In the genomic region with DNA sequence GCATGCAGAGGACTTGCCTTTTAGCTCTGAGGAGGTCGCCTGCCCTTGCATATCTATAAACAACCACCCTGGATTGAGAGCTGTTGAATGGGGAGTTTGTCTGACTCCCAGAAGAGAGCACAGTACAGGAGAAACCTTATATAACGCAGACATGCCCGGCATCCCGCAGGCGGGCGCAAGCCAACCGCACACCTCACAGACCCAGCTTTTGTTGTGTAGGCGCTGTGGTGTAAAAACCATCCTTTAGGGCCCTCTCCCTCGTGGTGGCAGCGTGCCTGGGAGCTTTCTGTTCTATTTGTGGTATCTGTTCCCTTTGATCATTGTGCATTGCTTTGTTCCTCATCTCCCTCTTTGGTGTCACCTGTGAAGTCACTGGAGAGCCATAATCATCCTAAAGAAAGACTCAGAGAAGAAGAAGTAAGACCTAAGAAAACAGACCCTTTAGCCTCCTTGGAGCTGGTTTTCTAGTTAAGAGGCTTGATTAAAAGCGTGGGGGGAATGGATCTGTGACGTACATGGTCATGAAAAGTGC, we compare ENCODE assay signal across 11 cellular contexts.
DNase-seq lines count a peak whose midpoint lies in the region; ATAC-seq, FAIRE-seq and TF ChIP-seq lines count a peak whose summit lies in the region.
"Had no signal": no experiment of that assay in that cellular context is flagged by ENCODE, and none has a peak within 500 bp of the region (broad histone marks: within the 10 kb centered on the region; RNA-seq: fewer than 3 reads in every experiment).

No MANE protein-coding gene starts in this region.

- 77% methylated on average over 4 of the region's 12 CpGs for WGBS in HepG2 (ENCODE audit: low lambda C conversion rate)
- WGBS in right lobe of liver (ENCODE audit: insufficient coverage, low coverage, low lambda C conversion rate, missing lambda C conversion rate): 88% methylated on average over 6 of the region's 12 CpGs

- H4K20me1 ChIP-seq in HepG2 (ENCODE audit: insufficient read depth, low read length): no peaks in the 10 kb centered on the region
- no peaks in the 10 kb centered on the region for H4K20me1 ChIP-seq in neural progenitor cell (ENCODE audit: low read depth)

- peak overlapping the region; percentile 33 for H3K4me2 ChIP-seq in HepG2 (ENCODE audit: low read depth, low read length)
- H3K4me2 ChIP-seq in neural progenitor cell: no peak overlapping the region

- FAIRE-seq in HepG2 (lab: Jason Lieb, UNC): no peak
- FAIRE-seq: bronchial epithelial cell had no signal

- H3K9me3 ChIP-seq in HepG2 (ENCODE audit: low read length) (no peaks in the 10 kb centered on the region), right lobe of liver (no peaks in the 10 kb centered on the region), neural progenitor cell (ENCODE audit: low read depth) (no peaks in the 10 kb centered on the region), MG63 (no peaks in the 10 kb centered on the region)
- H3K9me3 ChIP-seq: BE2C had no signal

- H3K36me3 ChIP-seq in HepG2 (replicated peaks in 1 of 2; ENCODE audit: control insufficient read depth in 1 of 2, insufficient read depth in 2 of 2, low read length in 2 of 2) (no peaks in the 10 kb centered on the region), right lobe of liver (no peaks in the 10 kb centered on the region), neural progenitor cell (no peaks in the 10 kb centered on the region), MG63 (no peaks in the 10 kb centered on the region)
- H3K36me3 ChIP-seq: BE2C had no signal

- H3K27ac Mint-ChIP-seq in activated T-helper 17 cell treated with anti-CD3 and anti-CD28 coated beads, Interleukin-2, amount 50 U/mL, for 72 hours: peak overlapping the region; percentile 62
- H3K27ac Mint-ChIP-seq in nephron progenitor cell (peak overlapping the region; percentile 83), neural progenitor cell (no peak overlapping the region)

- H3K36me3 Mint-ChIP-seq in activated T-helper 17 cell treated with anti-CD3 and anti-CD28 coated beads, Interleukin-2, amount 50 U/mL, for 72 hours (ENCODE audit: low read depth): peaks cover 18% of the 10 kb centered on the region
- H3K36me3 Mint-ChIP-seq in nephron progenitor cell (ENCODE audit: low read depth) (no peaks in the 10 kb centered on the region), neural progenitor cell (peaks cover 9% of the 10 kb centered on the region)

- no TSS peak for BruUV-seq in HepG2 (replicated peaks; lab: Mats Ljungman, UMichigan)

- H3K27ac ChIP-seq in HepG2 (ENCODE audit: extremely low read length, insufficient read depth, low read length) (no peak overlapping the region), right lobe of liver (no peak overlapping the region), neural progenitor cell (no peak overlapping the region)

- TF ChIP-seq POLR2A in HepG2 (IDR thresholded peaks at IDR 0.05; ENCODE audit: insufficient read depth in 1 of 2, low read depth in 2 of 2, low read length in 2 of 2) (no peak), right lobe of liver (IDR thresholded peaks at IDR 0.05) (no peak)

- intact Hi-C loops in HepG2 (cut with micrococcal nuclease; ENCODE audit: unreplicated experiment): no loop called here
- intact Hi-C loops in right lobe of liver (cut with DNase I): no loop called here

- H3K4me1 ChIP-seq in HepG2 (ENCODE audit: insufficient read depth, low read length) (peaks cover 28% of the 10 kb centered on the region), right lobe of liver (peaks cover 0 to 27% (median 4%) of the 10 kb centered on the region in 4 donors), neural progenitor cell (peaks cover 16% of the 10 kb centered on the region)
- H3K4me1 ChIP-seq: BE2C had no signal

- no peak overlapping the region for H2AFZ ChIP-seq in HepG2 (ENCODE audit: low read length)
- H2AFZ ChIP-seq in neural progenitor cell (replicated peaks): no peak overlapping the region

- H3K79me2 ChIP-seq in HepG2 (ENCODE audit: insufficient read depth, low read length) (no peaks in the 10 kb centered on the region), neural progenitor cell (ENCODE audit: low read depth) (no peaks in the 10 kb centered on the region)

- H3K4me3 Mint-ChIP-seq in activated T-helper 17 cell treated with anti-CD3 and anti-CD28 coated beads, Interleukin-2, amount 50 U/mL, for 72 hours: peak overlapping the region; percentile 67
- H3K4me3 Mint-ChIP-seq in nephron progenitor cell: no peak overlapping the region
- no peak overlapping the region for H3K4me3 Mint-ChIP-seq in neural progenitor cell

- H3K9me3 Mint-ChIP-seq in activated T-helper 17 cell treated with anti-CD3 and anti-CD28 coated beads, Interleukin-2, amount 50 U/mL, for 72 hours: no peaks in the 10 kb centered on the region
- no peaks in the 10 kb centered on the region for H3K9me3 Mint-ChIP-seq in nephron progenitor cell
- H3K9me3 Mint-ChIP-seq in neural progenitor cell: peaks cover 2% of the 10 kb centered on the region

- ATAC-seq in HepG2 (peak; percentile 55), right lobe of liver (no peak), GM18511 (IDR thresholded peaks at IDR 0.05; ENCODE audit: unreplicated experiment) (no peak), HG02759 (IDR thresholded peaks at IDR 0.05; ENCODE audit: unreplicated experiment) (no peak)
- peak; percentile 68 for ATAC-seq in activated T-helper 17 cell treated with anti-CD3 and anti-CD28 coated beads, Interleukin-2, amount 50 U/mL, for 72 hours (replicated peaks)

- H3F3A ChIP-seq in neural progenitor cell (ENCODE audit: low read depth): no peaks in the 10 kb centered on the region

- in situ Hi-C loops in HepG2 (cut with HindIII; ENCODE audit: extremely low pct_ligation_motif_present, low pct_unique_long_range_greater_than_20kb): no loop called here

- CTCF ChIA-PET in HepG2 (lab: Yijun Ruan, JAX; ENCODE audit: low intra/inter-chr PET ratio, low total read pairs): no interaction called here

- TF ChIP-seq CTCF in HepG2 (CRISPR knock-in tag; IDR thresholded peaks at IDR 0.05): no peak
- TF ChIP-seq CTCF in right lobe of liver (IDR thresholded peaks at IDR 0.05): no peak
- TF ChIP-seq CTCF in nephron progenitor cell (IDR thresholded peaks at IDR 0.05): no peak
- TF ChIP-seq CTCF in neural progenitor cell (IDR thresholded peaks at IDR 0.05): no peak

- TF ChIP-seq EP300 in HepG2 (IDR thresholded peaks at IDR 0.05; ENCODE audit: low read depth in 2 of 2, low read length in 2 of 2) (no peak), HepG2 (CRISPR knock-in tag; IDR thresholded peaks at IDR 0.05; ENCODE audit: borderline replicate concordance) (no peak)

- no peaks in the 10 kb centered on the region for H3K27me3 ChIP-seq in HepG2 (ENCODE audit: control insufficient read depth in 1 of 2, insufficient read depth in 2 of 2, low read length in 2 of 2)
- H3K27me3 ChIP-seq in right lobe of liver: no peaks in the 10 kb centered on the region
- H3K27me3 ChIP-seq in neural progenitor cell: no peaks in the 10 kb centered on the region
- no peaks in the 10 kb centered on the region for H3K27me3 ChIP-seq in MG63
- H3K27me3 ChIP-seq: BE2C had no signal

- peaks cover 53% of the 10 kb centered on the region for H3K4me1 Mint-ChIP-seq in activated T-helper 17 cell treated with anti-CD3 and anti-CD28 coated beads, Interleukin-2, amount 50 U/mL, for 72 hours
- H3K4me1 Mint-ChIP-seq in nephron progenitor cell (peaks cover 63% of the 10 kb centered on the region), neural progenitor cell (peaks cover 30% of the 10 kb centered on the region)

- no peaks in the 10 kb centered on the region for H3K27me3 Mint-ChIP-seq in activated T-helper 17 cell treated with anti-CD3 and anti-CD28 coated beads, Interleukin-2, amount 50 U/mL, for 72 hours
- H3K27me3 Mint-ChIP-seq in nephron progenitor cell (ENCODE audit: low read depth, poor library complexity) (no peaks in the 10 kb centered on the region), neural progenitor cell (ENCODE audit: insufficient read depth, low read depth) (peaks cover 2% of the 10 kb centered on the region)

- no peak overlapping the region for H3K4me3 ChIP-seq in HepG2 (replicated peaks in 1 of 3; ENCODE audit: insufficient read depth in 1 of 3, low read depth in 2 of 3, low read length in 3 of 3)
- H3K4me3 ChIP-seq in right lobe of liver: no peak overlapping the region
- H3K4me3 ChIP-seq in neural progenitor cell: no peak overlapping the region
- no peak overlapping the region for H3K4me3 ChIP-seq in MG63

- H3K9ac ChIP-seq in HepG2 (ENCODE audit: insufficient read depth, low read depth, low read length) (no peak overlapping the region), neural progenitor cell (no peak overlapping the region)

- DNase-seq in HepG2 (ENCODE audit: low spot score): peak; percentile 56
- DNase-seq in right lobe of liver: no peak
- no peak for DNase-seq in nephron progenitor cell
- no peak for DNase-seq in neural progenitor cell (ENCODE audit: low spot score)
- no peak for DNase-seq in MG63
- DNase-seq: BE2C, retina had no signal

- TF ChIP-seq RAD21 in HepG2 (CRISPR knock-in tag; IDR thresholded peaks at IDR 0.05): no peak

- POLR2A ChIA-PET in HepG2 (lab: Yijun Ruan, JAX): interaction anchor here (0.9 kb wide), 1 partner anchor 78 kb away, joined by 3 read pairs; the partner anchor contains the start of gene ETV6

TF ChIP-seq in HepG2, 621 proteins besides CTCF, POLR2A, EP300 and RAD21 (continues in another document):
- no peak for TF ChIP-seq ELF1 (CRISPR knock-in tag; IDR thresholded peaks at IDR 0.05)
- TF ChIP-seq PBX3 (CRISPR knock-in tag; IDR thresholded peaks at IDR 0.05; ENCODE audit: borderline replicate concordance): no peak
- TF ChIP-seq, protein P1, sequence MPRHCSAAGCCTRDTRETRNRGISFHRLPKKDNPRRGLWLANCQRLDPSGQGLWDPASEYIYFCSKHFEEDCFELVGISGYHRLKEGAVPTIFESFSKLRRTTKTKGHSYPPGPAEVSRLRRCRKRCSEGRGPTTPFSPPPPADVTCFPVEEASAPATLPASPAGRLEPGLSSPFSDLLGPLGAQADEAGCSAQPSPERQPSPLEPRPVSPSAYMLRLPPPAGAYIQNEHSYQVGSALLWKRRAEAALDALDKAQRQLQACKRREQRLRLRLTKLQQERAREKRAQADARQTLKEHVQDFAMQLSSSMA (CRISPR knock-in tag; IDR thresholded peaks at IDR 0.05): no peak
- 0 out of 2 replicates have a peak, but pooled peaks have one; percentile 29 for TF ChIP-seq BHLHE40 (IDR thresholded peaks at IDR 0.05; ENCODE audit: low read length)

Comparison
In these comparisons a context has a peak if more than half of its experiments do, and no peak if none do; other contexts are left out.
1. ATAC-seq: peak in HepG2 (single experiment) and activated T-helper 17 cell treated with anti-CD3 and anti-CD28 coated beads, Interleukin-2, amount 50 U/mL, for 72 hours (single experiment); none in right lobe of liver (0 of 4), GM18511 (single experiment) and HG02759 (single experiment).